8 cellular contexts compared by ENCODE assay signal in the genomic region with DNA sequence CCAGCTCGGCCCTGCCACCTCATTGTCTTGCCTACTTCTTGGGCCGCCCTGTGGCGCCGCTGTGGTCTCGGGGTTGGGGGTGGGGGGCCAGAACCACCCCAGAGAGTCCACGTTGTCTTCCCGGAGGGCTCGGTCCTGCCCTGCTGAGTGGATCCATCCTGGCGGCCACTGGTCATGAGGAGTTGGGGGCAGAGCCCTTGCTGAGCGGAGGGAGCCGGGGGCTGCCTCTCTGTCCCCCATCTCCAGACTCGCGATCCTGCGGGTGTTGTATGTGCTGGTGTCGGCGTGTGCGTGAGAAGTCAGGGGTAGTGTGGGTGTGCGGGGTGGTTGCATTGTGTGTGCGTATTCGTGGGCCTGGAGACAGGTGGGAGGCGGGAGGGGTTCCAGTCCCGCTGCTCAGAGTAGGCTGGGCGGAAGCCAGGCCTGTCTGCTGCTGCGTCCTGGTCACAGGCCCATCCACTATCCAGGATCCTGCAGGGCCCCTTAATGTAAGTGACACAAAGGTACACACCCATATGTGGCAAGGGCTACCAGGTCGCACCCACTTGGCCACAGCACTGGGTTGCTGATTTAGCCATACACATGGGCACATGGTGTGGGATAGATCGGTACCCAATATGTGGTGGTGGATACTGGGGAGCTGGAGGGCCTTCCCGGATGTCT. TPM values are rescaled to one million over a fixed set of nuclear protein-coding genes. Genes with fewer than 3 reads are reported as not detected.
DNase-seq lines count a peak whose midpoint lies in the region; ATAC-seq and TF ChIP-seq lines count a peak whose summit lies in the region.

No MANE protein-coding gene starts in this region.

- TF ChIP-seq POLR2A in ovary (IDR thresholded peaks at IDR 0.05) = no peak

- no peak for TF ChIP-seq CTCF in CD4-positive, alpha-beta T cell (IDR thresholded peaks at IDR 0.05)
- no peak for TF ChIP-seq CTCF in fibroblast of pulmonary artery (IDR thresholded peaks at IDR 0.05; ENCODE audit: low read length, missing control alignments)
- TF ChIP-seq CTCF in ovary (IDR thresholded peaks at IDR 0.05) = peak in 1 of 3 donors; percentile 2

- H3K27me3 ChIP-seq in CD4-positive, alpha-beta T cell (ENCODE audit: control insufficient read depth, insufficient read depth, low read length) = no peaks in the 10 kb centered on the region
- no peaks in the 10 kb centered on the region for H3K27me3 ChIP-seq in ovary

- H3K27ac ChIP-seq in CD4-positive, alpha-beta T cell (ENCODE audit: low read depth, low read length) = peak overlapping the region; percentile 50
- peak overlapping the region; percentile 35 to 82 for H3K27ac ChIP-seq in ovary

- CTCF ChIA-PET in CD4-positive, alpha-beta T cell (lab: Charles Lee) = no interaction called here

- TF ChIP-seq EP300 in ovary (IDR thresholded peaks at IDR 0.05) = no peak

- no peaks in the 10 kb centered on the region for H3K36me3 ChIP-seq in ovary

- POLR2A ChIA-PET in CD4-positive, alpha-beta T cell (lab: Charles Lee) = interaction anchor here (1.2 to 1.6 kb wide), 6 partner anchors 25 to 153 kb away, joined by 3 to 15 read pairs (median 4); a partner anchor contains a TSS

- peaks cover 4% of the 10 kb centered on the region for H3K4me1 ChIP-seq in ovary (ENCODE audit: insufficient read depth)

- WGBS in ovary, 3 donors = 62 to 78% (median 73%) methylated on average over 20 to 27 of the region's 27 CpGs

- DNase-seq in CD4-positive, alpha-beta T cell = peak in 1 of 10 experiments; percentile 37
- DNase-seq in T-helper 17 cell = no peak
- no peak for DNase-seq in fibroblast of pulmonary artery (ENCODE audit: low read depth)
- peak in 3 of 5 donors; percentile 20 to 58 (median 35) for DNase-seq in ovary
- DNase-seq in GDM1 (lab: John Stamatoyannopoulos, UW) = no peak
- DNase-seq in dedifferentiated amniotic fluid mesenchymal stem cell (ENCODE audit: extremely low spot score) = no peak

- H3K36me3 Mint-ChIP-seq in CD4-positive, alpha-beta T cell (ENCODE audit: low read depth) = peaks cover 38% of the 10 kb centered on the region
- H3K36me3 Mint-ChIP-seq in T-helper 17 cell (ENCODE audit: low read depth) = peaks cover 3% of the 10 kb centered on the region

- H3K27me3 Mint-ChIP-seq in CD4-positive, alpha-beta T cell = no peaks in the 10 kb centered on the region
- no peaks in the 10 kb centered on the region for H3K27me3 Mint-ChIP-seq in T-helper 17 cell

- peak overlapping the region; percentile 59 for H3K27ac Mint-ChIP-seq in CD4-positive, alpha-beta T cell
- H3K27ac Mint-ChIP-seq in T-helper 17 cell = no peak overlapping the region

- H3K4me3 ChIP-seq in fibroblast of pulmonary artery (replicated peaks; ENCODE audit: low read depth, low read length) (peak overlapping the region; percentile 56), ovary (peak overlapping the region; percentile 76)

- H3K9me3 Mint-ChIP-seq in CD4-positive, alpha-beta T cell = no peaks in the 10 kb centered on the region

- H3K4me3 Mint-ChIP-seq in CD4-positive, alpha-beta T cell = peak overlapping the region; percentile 71
- H3K4me3 Mint-ChIP-seq in T-helper 17 cell = peak overlapping the region; percentile 28

- peaks cover 9% of the 10 kb centered on the region for H3K4me1 Mint-ChIP-seq in CD4-positive, alpha-beta T cell (ENCODE audit: low read depth)
- H3K4me1 Mint-ChIP-seq in T-helper 17 cell = peaks cover 12% of the 10 kb centered on the region

- intact Hi-C loops in CD4-positive, alpha-beta T cell (cut with DNase I, micrococcal nuclease) = loop anchor here in 1 of 2 experiments (5.0 kb wide), 2 partner anchors 43 to 312 kb away; no protein-coding TSS in a partner anchor
- intact Hi-C loops in ovary (cut with DNase I) = loop anchor here in 2 of 4 donors (10.0 kb wide), 1 partner anchor 155 kb away; a partner anchor contains a TSS

- H3K9me3 ChIP-seq in CD4-positive, alpha-beta T cell (ENCODE audit: control insufficient read depth, low read length) = no peaks in the 10 kb centered on the region
- H3K9me3 ChIP-seq in T-helper 17 cell (ENCODE audit: control insufficient read depth, low read length, poor library complexity, severe bottlenecking) (no peaks in the 10 kb centered on the region), ovary (no peaks in the 10 kb centered on the region)

- ATAC-seq in CD4-positive, alpha-beta T cell (ENCODE audit: poor library complexity) = no peak
- ATAC-seq in T-helper 17 cell (no peak), GM18861 (IDR thresholded peaks at IDR 0.05; ENCODE audit: unreplicated experiment) (no peak), GM18511 (IDR thresholded peaks at IDR 0.05; ENCODE audit: unreplicated experiment) (no peak)

RNA-seq across cellular contexts. Expression of a gene that starts 30.7 kb away (rescaled TPM):
- 100 to 1,000 TPM; 163 to 170 TPM for total RNA-seq in CD4-positive, alpha-beta T cell
- total RNA-seq in T-helper 17 cell (100 to 1,000 TPM; 285 to 303 TPM), ovary (10 to 100 TPM in 6 of 7 donors, 1 to 10 TPM in 1; 9.4 to 19.1 (median 14.0) TPM)
- polyA plus RNA-seq in ovary = 10 to 100 TPM in 1 of 2 donors, 1 to 10 TPM in 1; 3.4 to 13.7 TPM

RNA-seq across cellular contexts. Expression of a gene that starts 33.6 kb away (rescaled TPM):
- total RNA-seq in CD4-positive, alpha-beta T cell = 10 to 100 TPM; 57.5 to 59.5 TPM
- total RNA-seq in T-helper 17 cell (10 to 100 TPM; 67.6 to 75.8 TPM), ovary (10 to 100 TPM; 32.2 to 50.1 (median 42.3) TPM)
- 10 to 100 TPM; 34.7 to 66.7 TPM for polyA plus RNA-seq in ovary

Comparison
In these comparisons a context has a peak if more than half of its experiments do, and no peak if none do; other contexts are left out.
1. DNase-seq: peak in ovary (3 of 5); none in T-helper 17 cell (0 of 3), fibroblast of pulmonary artery (single experiment), GDM1 (single experiment) and dedifferentiated amniotic fluid mesenchymal stem cell (single experiment).
2. RNA of a gene that starts 30.7 kb away (total RNA-seq): 285 to 303 TPM in T-helper 17 cell and 163 to 170 TPM in CD4-positive, alpha-beta T cell; 9.4 to 19.1 TPM in ovary; every median in the first group is over 4 times any median in the second.